20 cellular contexts compared by ENCODE assay signal in genomic region chr9:133907302-133907880, GRCh38.
DNase-seq lines count a peak whose midpoint lies in the region; ATAC-seq and TF ChIP-seq lines count a peak whose summit lies in the region.
"Had no signal": no experiment of that assay in that cellular context is flagged by ENCODE, and none has a peak within 500 bp of the region (broad histone marks: within the 10 kb centered on the region; RNA-seq: fewer than 3 reads in every experiment).

No MANE protein-coding gene starts in this region.

- H3K4me3 Mint-ChIP-seq in activated naive CD4-positive, alpha-beta T cell treated with anti-CD3 and anti-CD28 coated beads for 36 hours = no peak overlapping the region
- no peak overlapping the region for H3K4me3 Mint-ChIP-seq in activated CD8-positive, alpha-beta memory T cell treated with anti-CD3 and anti-CD28 coated beads, Interleukin-2, amount 10 ng/mL, durations not matched to agents 7 days and 5 days
- H3K4me3 Mint-ChIP-seq: B cell; CD4-positive, alpha-beta memory T cell had no signal

- no peak for TF ChIP-seq CTCF in adrenal gland (IDR thresholded peaks at IDR 0.05)

- H2BK5ac ChIP-seq in trophoblast cell (ENCODE audit: low read depth, low read length, poor library complexity) = no peak overlapping the region

- H3K27ac Mint-ChIP-seq in activated naive CD4-positive, alpha-beta T cell treated with anti-CD3 and anti-CD28 coated beads for 36 hours = no peak overlapping the region
- no peak overlapping the region for H3K27ac Mint-ChIP-seq in activated CD8-positive, alpha-beta memory T cell treated with anti-CD3 and anti-CD28 coated beads, Interleukin-2, amount 10 ng/mL, durations not matched to agents 7 days and 5 days
- H3K27ac Mint-ChIP-seq: CD4-positive, alpha-beta memory T cell had no signal

- TF ChIP-seq POLR2A in adrenal gland (IDR thresholded peaks at IDR 0.05) = no peak

- DNase-seq in D341Med (ENCODE audit: low spot score) = peak; percentile 60
- DNase-seq in adrenal gland = peak in 3 of 7 donors; percentile 42 to 69 (median 44)
- DNase-seq in left lobe of liver (ENCODE audit: low spot score) = no peak
- DNase-seq in trophoblast cell = no peak
- DNase-seq in DMS153 treated with DMSO at 0.1 percent for 48 hours (lab: John Stamatoyannopoulos, UW; ENCODE audit: unreplicated experiment) = no peak
- DNase-seq in activated naive CD4-positive, alpha-beta T cell treated with anti-CD3 and anti-CD28 coated beads for 36 hours = no peak
- DNase-seq in activated CD8-positive, alpha-beta memory T cell treated with anti-CD3 and anti-CD28 coated beads, Interleukin-2, amount 10 ng/mL, durations not matched to agents 7 days and 5 days = no peak
- DNase-seq: CD4-positive, alpha-beta memory T cell; DND-41; MM.1S; NCI-H1105; NCI-H1694; NCI-H2227 treated with DMSO at 0.1 percent for 48 hours; NCI-H524 treated with DMSO at 0.1 percent for 48 hours; NK-92 treated with Interleukin-12 subunit alpha and Interleukin-12 subunit beta, amount 100 ng/mL, for 24 hours; RPMI8226; SJCRH30 had no signal

- H3K4me1 ChIP-seq in adrenal gland (replicated peaks in 1 of 2) (peaks cover 11 to 15% of the 10 kb centered on the region in 2 donors), trophoblast cell (ENCODE audit: control insufficient read depth in 1 of 2, insufficient read depth in 2 of 2, low read length in 2 of 2) (peaks cover 21 to 28% of the 10 kb centered on the region in 2 experiments)
- H3K4me1 ChIP-seq: SJCRH30 had no signal

- H3K4me3 ChIP-seq in adrenal gland = no peak overlapping the region
- no peak overlapping the region for H3K4me3 ChIP-seq in trophoblast cell (ENCODE audit: low read depth, low read length)
- H3K4me3 ChIP-seq: SJCRH30 had no signal

- H2AFZ ChIP-seq in trophoblast cell (ENCODE audit: insufficient read depth, low read length, poor library complexity) = no peak overlapping the region

- no peak overlapping the region for H4K8ac ChIP-seq in trophoblast cell (ENCODE audit: low read depth, low read length)

- no peaks in the 10 kb centered on the region for H3K9me3 ChIP-seq in adrenal gland (replicated peaks in 1 of 3)
- H3K9me3 ChIP-seq in trophoblast cell (ENCODE audit: insufficient read depth, low read depth, low read length) = no peaks in the 10 kb centered on the region
- H3K9me3 ChIP-seq: SJCRH30 had no signal

- H3K27me3 Mint-ChIP-seq in activated naive CD4-positive, alpha-beta T cell treated with anti-CD3 and anti-CD28 coated beads for 36 hours (ENCODE audit: low read depth) = no peaks in the 10 kb centered on the region
- H3K27me3 Mint-ChIP-seq in activated CD8-positive, alpha-beta memory T cell treated with anti-CD3 and anti-CD28 coated beads, Interleukin-2, amount 10 ng/mL, durations not matched to agents 7 days and 5 days = no peaks in the 10 kb centered on the region
- H3K27me3 Mint-ChIP-seq: B cell; CD4-positive, alpha-beta memory T cell had no signal

- intact Hi-C loops in adrenal gland (cut with DNase I) = no loop called here
- intact Hi-C loops in activated naive CD4-positive, alpha-beta T cell treated with anti-CD3 and anti-CD28 coated beads for 36 hours (cut with micrococcal nuclease) = no loop called here

- CTCF ChIA-PET in activated naive CD4-positive, alpha-beta T cell treated with anti-CD3 and anti-CD28 coated beads for 36 hours (lab: Charles Lee) = no interaction called here
- CTCF ChIA-PET in activated CD8-positive, alpha-beta memory T cell treated with anti-CD3 and anti-CD28 coated beads, Interleukin-2, amount 10 ng/mL, durations not matched to agents 7 days and 5 days (lab: Charles Lee) = no interaction called here

- no peak overlapping the region for H3K14ac ChIP-seq in trophoblast cell (ENCODE audit: low read length)

- ATAC-seq in left lobe of liver (peak; percentile 4), HG03521 (IDR thresholded peaks at IDR 0.05; ENCODE audit: unreplicated experiment) (no peak)
- no peak for ATAC-seq in activated CD8-positive, alpha-beta memory T cell treated with anti-CD3 and anti-CD28 coated beads, Interleukin-2, amount 10 ng/mL, durations not matched to agents 7 days and 5 days
- ATAC-seq: HCT116 had no signal

- no peaks in the 10 kb centered on the region for H3K36me3 Mint-ChIP-seq in activated naive CD4-positive, alpha-beta T cell treated with anti-CD3 and anti-CD28 coated beads for 36 hours (ENCODE audit: low read depth)
- no peaks in the 10 kb centered on the region for H3K36me3 Mint-ChIP-seq in activated CD8-positive, alpha-beta memory T cell treated with anti-CD3 and anti-CD28 coated beads, Interleukin-2, amount 10 ng/mL, durations not matched to agents 7 days and 5 days
- H3K36me3 Mint-ChIP-seq: CD4-positive, alpha-beta memory T cell had no signal

- no peaks in the 10 kb centered on the region for H3K27me3 ChIP-seq in adrenal gland
- no peaks in the 10 kb centered on the region for H3K27me3 ChIP-seq in trophoblast cell (ENCODE audit: insufficient read depth, low read length)
- H3K27me3 ChIP-seq: SJCRH30 had no signal

- H4K91ac ChIP-seq in trophoblast cell (ENCODE audit: low read depth, low read length) = no peak overlapping the region

- peak overlapping the region; percentile 37 for H3K4ac ChIP-seq in trophoblast cell (ENCODE audit: low read depth, low read length)

- H3K36me3 ChIP-seq in adrenal gland (replicated peaks in 1 of 2) (no peaks in the 10 kb centered on the region), trophoblast cell (ENCODE audit: control insufficient read depth in 1 of 2, insufficient read depth in 2 of 2, low read length in 2 of 2) (peaks cover 4 to 20% of the 10 kb centered on the region in 2 experiments)
- H3K36me3 ChIP-seq: SJCRH30 had no signal

- H4K12ac ChIP-seq in trophoblast cell (ENCODE audit: low read depth, low read length) = no peak overlapping the region

- no peak overlapping the region for H3K9ac ChIP-seq in trophoblast cell (ENCODE audit: low read length)

- no peaks in the 10 kb centered on the region for H3K9me3 Mint-ChIP-seq in activated naive CD4-positive, alpha-beta T cell treated with anti-CD3 and anti-CD28 coated beads for 36 hours
- no peaks in the 10 kb centered on the region for H3K9me3 Mint-ChIP-seq in activated CD8-positive, alpha-beta memory T cell treated with anti-CD3 and anti-CD28 coated beads, Interleukin-2, amount 10 ng/mL, durations not matched to agents 7 days and 5 days (ENCODE audit: low read depth)
- H3K9me3 Mint-ChIP-seq: CD4-positive, alpha-beta memory T cell had no signal

- H3K27ac ChIP-seq in adrenal gland (peak overlapping the region in 4 of 5 donors; percentile 30 to 68 (median 56)), trophoblast cell (ENCODE audit: low read depth, low read length) (no peak overlapping the region)
- H3K27ac ChIP-seq: SJCRH30 had no signal

- no peak overlapping the region for H3K23ac ChIP-seq in trophoblast cell (ENCODE audit: low read length)

- H2AK5ac ChIP-seq in trophoblast cell (ENCODE audit: low read length) = no peak overlapping the region

- peaks cover 3% of the 10 kb centered on the region for H3K79me1 ChIP-seq in trophoblast cell (ENCODE audit: low read length)

- WGBS in adrenal gland, 4 donors = 38 to 53% (median 46%) methylated on average over 13 to 18 of the region's 18 CpGs
- no CpG with 5 or more reads among the region's 18 CpGs for WGBS in trophoblast cell (ENCODE audit: extremely low coverage, insufficient coverage, insufficient read length)

- H3K4me2 ChIP-seq in trophoblast cell (ENCODE audit: low read length) = no peak overlapping the region

- no peaks in the 10 kb centered on the region for H3K4me1 Mint-ChIP-seq in activated naive CD4-positive, alpha-beta T cell treated with anti-CD3 and anti-CD28 coated beads for 36 hours (ENCODE audit: low read depth)
- H3K4me1 Mint-ChIP-seq in activated CD8-positive, alpha-beta memory T cell treated with anti-CD3 and anti-CD28 coated beads, Interleukin-2, amount 10 ng/mL, durations not matched to agents 7 days and 5 days = no peaks in the 10 kb centered on the region
- H3K4me1 Mint-ChIP-seq: CD4-positive, alpha-beta memory T cell had no signal

- H3K18ac ChIP-seq in trophoblast cell (ENCODE audit: low read length) = peak overlapping the region; percentile 20

- H2BK120ac ChIP-seq in trophoblast cell (ENCODE audit: insufficient read depth, low read length, poor library complexity) = no peak overlapping the region

- no peak overlapping the region for H2BK12ac ChIP-seq in trophoblast cell (ENCODE audit: low read length)

- H3K79me2 ChIP-seq in trophoblast cell (ENCODE audit: control insufficient read depth, insufficient read depth, low read length, poor library complexity) = peaks cover 47% of the 10 kb centered on the region
